ENCODE assay signal across 19 cellular contexts in the genomic region with DNA sequence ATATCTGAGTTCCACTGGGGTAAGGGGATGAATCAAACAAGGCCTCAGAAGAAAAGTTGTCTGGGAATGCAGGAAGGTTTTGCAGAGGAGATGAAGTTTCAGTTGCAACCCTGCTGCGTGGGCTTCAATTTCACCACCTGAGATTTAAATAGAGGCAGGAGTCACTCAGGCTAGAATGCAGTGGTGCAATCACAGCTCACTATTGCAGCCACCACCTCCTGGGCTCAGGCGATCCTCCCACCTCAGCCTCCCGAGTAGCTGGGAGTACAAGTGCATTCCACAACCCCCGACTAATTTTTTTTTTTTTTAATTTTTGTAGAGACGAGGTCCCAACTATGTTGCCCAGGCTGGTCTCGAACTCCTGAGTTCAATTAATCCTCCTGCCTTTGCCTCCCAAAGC. TPM values are rescaled to one million over a fixed set of nuclear protein-coding genes. Genes with fewer than 3 reads are reported as not detected.
A peak's percentile ranks its signal among the peaks of the same experiment; 100 is the strongest.
DNase-seq lines count a peak whose midpoint lies in the region; ATAC-seq and TF ChIP-seq lines count a peak whose summit lies in the region.
"Had no signal": no experiment of that assay in that cellular context is flagged by ENCODE, and none has a peak within 500 bp of the region (broad histone marks: within the 10 kb centered on the region; RNA-seq: fewer than 3 reads in every experiment).

No MANE protein-coding gene starts in this region.

- CTCF ChIA-PET in activated CD4-positive, alpha-beta T cell treated with anti-CD3 and anti-CD28 coated beads for 36 hours (lab: Charles Lee) = no interaction called here

- POLR2A ChIA-PET in activated CD4-positive, alpha-beta T cell treated with anti-CD3 and anti-CD28 coated beads for 36 hours (lab: Charles Lee) = no interaction called here

- TF ChIP-seq CTCF in NB4 (IDR thresholded peaks at IDR 0.05; ENCODE audit: low read depth, low read length) (no peak), brain (conservative IDR thresholded peaks at IDR 0.05) (no peak), neural crest cell (conservative IDR thresholded peaks at IDR 0.05) (no peak)

- no peaks in the 10 kb centered on the region for H3K9me3 Mint-ChIP-seq in activated CD4-positive, alpha-beta T cell treated with anti-CD3 and anti-CD28 coated beads for 36 hours (ENCODE audit: low read depth)
- peaks cover 0 to 8% (median 0%) of the 10 kb centered on the region in 5 experiments for H3K9me3 Mint-ChIP-seq in brain
- H3K9me3 Mint-ChIP-seq in neural crest cell = no peaks in the 10 kb centered on the region
- H3K9me3 Mint-ChIP-seq: activated CD4-positive, alpha-beta T cell treated with anti-CD3 and anti-CD28 coated beads, Interleukin-2, amount 10 ng/mL, durations not matched to agents 7 days and 5 days had no signal

- H3K4me3 ChIP-seq in NB4 (ENCODE audit: low read depth, low read length) = no peak overlapping the region
- H3K4me3 ChIP-seq: right atrium auricular region had no signal

- no peak for TF ChIP-seq POLR2A in NB4 (IDR thresholded peaks at IDR 0.05; ENCODE audit: extremely low read depth, insufficient read length)

- ATAC-seq in activated CD4-positive, alpha-beta T cell treated with anti-CD3 and anti-CD28 coated beads for 36 hours = no peak
- ATAC-seq in GM21381 (IDR thresholded peaks at IDR 0.05; ENCODE audit: unreplicated experiment) = no peak
- ATAC-seq: left colon had no signal

- H3K36me3 Mint-ChIP-seq in activated CD4-positive, alpha-beta T cell treated with anti-CD3 and anti-CD28 coated beads for 36 hours (ENCODE audit: low read depth) = peaks cover 7% of the 10 kb centered on the region
- H3K36me3 Mint-ChIP-seq in brain = no peaks in the 10 kb centered on the region
- no peaks in the 10 kb centered on the region for H3K36me3 Mint-ChIP-seq in neural crest cell (ENCODE audit: low read depth)

- H3K27ac Mint-ChIP-seq in activated CD4-positive, alpha-beta T cell treated with anti-CD3 and anti-CD28 coated beads for 36 hours = no peak overlapping the region
- H3K27ac Mint-ChIP-seq in brain (peak overlapping the region in 1 of 5 experiments; percentile 33), neural crest cell (ENCODE audit: unreplicated experiment) (no peak overlapping the region)
- H3K27ac Mint-ChIP-seq: activated CD4-positive, alpha-beta T cell treated with anti-CD3 and anti-CD28 coated beads, Interleukin-2, amount 10 ng/mL, durations not matched to agents 7 days and 5 days had no signal

- H3K4me3 Mint-ChIP-seq in activated CD4-positive, alpha-beta T cell treated with anti-CD3 and anti-CD28 coated beads for 36 hours = peak overlapping the region; percentile 93
- peak overlapping the region; percentile 98 to 100 (median 100) for H3K4me3 Mint-ChIP-seq in brain
- H3K4me3 Mint-ChIP-seq in neural crest cell = peak overlapping the region; percentile 99

- DNase-seq in activated CD4-positive, alpha-beta T cell treated with anti-CD3 and anti-CD28 coated beads for 36 hours = no peak
- DNase-seq in activated CD4-positive, alpha-beta T cell treated with anti-CD3 and anti-CD28 coated beads, Interleukin-2, amount 50 U/mL, for 1 hour = no peak
- DNase-seq in NB4 (ENCODE audit: low read depth) (peak; percentile 6), neural crest cell (ENCODE audit: low read depth, low spot score) (no peak), retina (no peak)
- DNase-seq in central memory CD4-positive, alpha-beta T cell = no peak
- DNase-seq: activated CD4-positive, alpha-beta T cell treated with anti-CD3 and anti-CD28 coated beads, Interleukin-2, amount 10 ng/mL, durations not matched to agents 7 days and 5 days; activated naive CD4-positive, alpha-beta T cell treated with Interleukin-2 at 50 U/mL for 16 hours; Calu3; EL; left colon; midbrain; NCI-H1436; NCI-H524 treated with DMSO at 0.1 percent for 48 hours; stimulated activated CD4-positive, alpha-beta T cell treated with anti-CD3 and anti-CD28 coated beads, Interleukin-12 subunit alpha, Interleukin-12 subunit beta, amount 100 ng/mL, for 4 hours; stimulated activated CD8-positive, alpha-beta memory T cell treated with anti-CD3 and anti-CD28 coated beads, Interleukin-4, amount 100 ng/mL, for 48 hours had no signal

- intact Hi-C loops in activated CD4-positive, alpha-beta T cell treated with anti-CD3 and anti-CD28 coated beads for 36 hours (cut with DNase I, micrococcal nuclease) = no loop called here

- H3K4me1 Mint-ChIP-seq in activated CD4-positive, alpha-beta T cell treated with anti-CD3 and anti-CD28 coated beads for 36 hours = peaks cover 28% of the 10 kb centered on the region
- H3K4me1 Mint-ChIP-seq in brain (peaks cover 25% of the 10 kb centered on the region), neural crest cell (peaks cover 15% of the 10 kb centered on the region)

- no peaks in the 10 kb centered on the region for H3K27me3 Mint-ChIP-seq in activated CD4-positive, alpha-beta T cell treated with anti-CD3 and anti-CD28 coated beads for 36 hours
- peaks cover 19% of the 10 kb centered on the region for H3K27me3 Mint-ChIP-seq in brain
- H3K27me3 Mint-ChIP-seq in neural crest cell (ENCODE audit: low read depth) = peaks cover 21% of the 10 kb centered on the region
- H3K27me3 Mint-ChIP-seq: activated CD4-positive, alpha-beta T cell treated with anti-CD3 and anti-CD28 coated beads, Interleukin-2, amount 10 ng/mL, durations not matched to agents 7 days and 5 days had no signal

RNA-seq across cellular contexts. Expression of gene ZNF165, which starts 1.5 kb away (rescaled TPM):
- total RNA-seq in activated CD4-positive, alpha-beta T cell treated with anti-CD3 and anti-CD28 coated beads for 36 hours = 1 to 10 TPM; 4.6 TPM
- 1.2 TPM for polyA plus RNA-seq in brain (ENCODE audit: insufficient read depth, low read depth, low replicate concordance)
- 0.91 and 0.98 TPM in 2 replicates for total RNA-seq in neural crest cell

RNA-seq across cellular contexts. Expression of gene ZSCAN16, which starts 45.6 kb away (rescaled TPM):
- 1 to 10 TPM; 2.1 to 2.6 TPM for total RNA-seq in activated CD4-positive, alpha-beta T cell treated with anti-CD3 and anti-CD28 coated beads for 36 hours
- polyA plus RNA-seq in brain (ENCODE audit: insufficient read depth, low read depth, low replicate concordance) = 14.9 TPM
- total RNA-seq in neural crest cell = 11.1 and 11.8 TPM in 2 replicates
